ENCODE assay signal across 9 cellular contexts in genomic region chr13:34750078-34750703, GRCh38.
DNase-seq lines count a peak whose midpoint lies in the region; ATAC-seq and TF ChIP-seq lines count a peak whose summit lies in the region.
"Had no signal": no experiment of that assay in that cellular context is flagged by ENCODE, and none has a peak within 500 bp of the region (broad histone marks: within the 10 kb centered on the region; RNA-seq: fewer than 3 reads in every experiment).

No MANE protein-coding gene starts in this region.

- peaks cover 42% of the 10 kb centered on the region for H3K4me1 Mint-ChIP-seq in brain
- H3K4me1 Mint-ChIP-seq in activated T-helper 17 cell treated with anti-CD3 and anti-CD28 coated beads, Interleukin-2, amount 50 U/mL, for 72 hours, result no peaks in the 10 kb centered on the region
- H3K4me1 Mint-ChIP-seq: central memory CD8-positive, alpha-beta T cell had no signal

- H3K9me3 Mint-ChIP-seq in brain, result peaks cover 3 to 15% (median 7%) of the 10 kb centered on the region in 5 experiments
- no peaks in the 10 kb centered on the region for H3K9me3 Mint-ChIP-seq in activated T-helper 17 cell treated with anti-CD3 and anti-CD28 coated beads, Interleukin-2, amount 50 U/mL, for 72 hours

- no peak overlapping the region for H2BK120ac ChIP-seq in mesenchymal stem cell (ENCODE audit: low read depth, low read length)

- no peaks in the 10 kb centered on the region for H3K9me3 ChIP-seq in mesenchymal stem cell (ENCODE audit: control insufficient read depth, low read length)

- H2BK5ac ChIP-seq in mesenchymal stem cell (ENCODE audit: low read depth, low read length, poor library complexity, severe bottlenecking), result no peak overlapping the region

- peak overlapping the region in 1 of 2 experiments; percentile 74 for H3K4me3 ChIP-seq in mesenchymal stem cell (ENCODE audit: insufficient read depth in 1 of 2, low read depth in 1 of 2, low read length in 2 of 2)

- no peak overlapping the region for H3K23ac ChIP-seq in mesenchymal stem cell (ENCODE audit: low read length in 2 of 2)

- no peak overlapping the region for H3K27ac ChIP-seq in mesenchymal stem cell (ENCODE audit: low read length, poor library complexity, severe bottlenecking)

- peaks cover 5% of the 10 kb centered on the region for H3K4me1 ChIP-seq in mesenchymal stem cell (ENCODE audit: control insufficient read depth, insufficient read depth, low read depth, low read length)

- peaks cover 11% of the 10 kb centered on the region for H3K27me3 Mint-ChIP-seq in brain
- H3K27me3 Mint-ChIP-seq in activated T-helper 17 cell treated with anti-CD3 and anti-CD28 coated beads, Interleukin-2, amount 50 U/mL, for 72 hours, result peaks cover 8% of the 10 kb centered on the region
- H3K27me3 Mint-ChIP-seq: central memory CD8-positive, alpha-beta T cell had no signal

- H2BK12ac ChIP-seq in mesenchymal stem cell (ENCODE audit: low read length in 2 of 2), result peak overlapping the region in 1 of 2 experiments; percentile 38

- H2AFZ ChIP-seq in mesenchymal stem cell (ENCODE audit: low read depth, low read length), result no peak overlapping the region

- H4K91ac ChIP-seq in mesenchymal stem cell (ENCODE audit: low read length), result no peak overlapping the region

- H2AK5ac ChIP-seq in mesenchymal stem cell (ENCODE audit: low read length, severe bottlenecking), result no peak overlapping the region

- no peak overlapping the region for H4K8ac ChIP-seq in mesenchymal stem cell (ENCODE audit: low read length)

- H3K4me3 Mint-ChIP-seq in brain, result peak overlapping the region; percentile 63 to 85 (median 80)
- no peak overlapping the region for H3K4me3 Mint-ChIP-seq in activated T-helper 17 cell treated with anti-CD3 and anti-CD28 coated beads, Interleukin-2, amount 50 U/mL, for 72 hours
- H3K4me3 Mint-ChIP-seq: central memory CD8-positive, alpha-beta T cell had no signal

- H3K18ac ChIP-seq in mesenchymal stem cell (ENCODE audit: low read depth in 1 of 2, low read length in 2 of 2), result no peak overlapping the region

- no peaks in the 10 kb centered on the region for H3K36me3 Mint-ChIP-seq in brain
- H3K36me3 Mint-ChIP-seq in activated T-helper 17 cell treated with anti-CD3 and anti-CD28 coated beads, Interleukin-2, amount 50 U/mL, for 72 hours (ENCODE audit: low read depth), result no peaks in the 10 kb centered on the region

- H3K36me3 ChIP-seq in mesenchymal stem cell (ENCODE audit: control insufficient read depth in 1 of 2, insufficient read depth in 2 of 2, low read depth in 1 of 2, low read length in 2 of 2), result no peaks in the 10 kb centered on the region

- 16% methylated on average over 15 of the region's 17 CpGs for whole genome bisulfite sequencing in mesenchymal stem cell

- peak overlapping the region; percentile 29 to 91 (median 45) for H3K27ac Mint-ChIP-seq in brain
- H3K27ac Mint-ChIP-seq in activated T-helper 17 cell treated with anti-CD3 and anti-CD28 coated beads, Interleukin-2, amount 50 U/mL, for 72 hours, result no peak overlapping the region

- H3K4ac ChIP-seq in mesenchymal stem cell (ENCODE audit: low read depth in 1 of 2, low read length in 2 of 2), result no peak overlapping the region

- peaks cover 0 to 6% of the 10 kb centered on the region in 2 experiments for H3K27me3 ChIP-seq in mesenchymal stem cell (ENCODE audit: control insufficient read depth in 1 of 2, insufficient read depth in 1 of 2, low read length in 2 of 2)

- DNase-seq in mesenchymal stem cell (no peak), LoVo (ENCODE audit: low spot score) (no peak), amniotic stem cell (lab: John Stamatoyannopoulos, UW) (no peak)

- peak overlapping the region; percentile 38 for H3K9ac ChIP-seq in mesenchymal stem cell (ENCODE audit: low read length)

- no peak overlapping the region for H3K14ac ChIP-seq in mesenchymal stem cell (ENCODE audit: low read length in 2 of 2)

- peak; percentile 61 for ATAC-seq in GM19043 (IDR thresholded peaks at IDR 0.05; ENCODE audit: low read depth, unreplicated experiment)
- peak; percentile 45 for ATAC-seq in HG03442 (IDR thresholded peaks at IDR 0.05; ENCODE audit: unreplicated experiment)
- no peak for ATAC-seq in HG03460 (IDR thresholded peaks at IDR 0.05; ENCODE audit: unreplicated experiment)
- no peak for ATAC-seq in activated T-helper 17 cell treated with anti-CD3 and anti-CD28 coated beads, Interleukin-2, amount 50 U/mL, for 72 hours (replicated peaks)

- no peaks in the 10 kb centered on the region for H3K79me1 ChIP-seq in mesenchymal stem cell (replicated peaks; ENCODE audit: low read length, poor library complexity, severe bottlenecking)

- peak overlapping the region; percentile 41 for H2BK15ac ChIP-seq in mesenchymal stem cell (ENCODE audit: low read depth, poor library complexity, severe bottlenecking)

- no peak for TF ChIP-seq CTCF in brain (conservative IDR thresholded peaks at IDR 0.05)

- H3K4me2 ChIP-seq in mesenchymal stem cell (ENCODE audit: low read length, poor library complexity, severe bottlenecking), result peak overlapping the region; percentile 19

Comparison
In these comparisons a context has a peak if more than half of its experiments do, and no peak if none do; other contexts are left out.
1. ATAC-seq: peak in GM19043 (single experiment) and HG03442 (single experiment); none in HG03460 (single experiment) and activated T-helper 17 cell treated with anti-CD3 and anti-CD28 coated beads, Interleukin-2, amount 50 U/mL, for 72 hours (single experiment).